In the genomic region with DNA sequence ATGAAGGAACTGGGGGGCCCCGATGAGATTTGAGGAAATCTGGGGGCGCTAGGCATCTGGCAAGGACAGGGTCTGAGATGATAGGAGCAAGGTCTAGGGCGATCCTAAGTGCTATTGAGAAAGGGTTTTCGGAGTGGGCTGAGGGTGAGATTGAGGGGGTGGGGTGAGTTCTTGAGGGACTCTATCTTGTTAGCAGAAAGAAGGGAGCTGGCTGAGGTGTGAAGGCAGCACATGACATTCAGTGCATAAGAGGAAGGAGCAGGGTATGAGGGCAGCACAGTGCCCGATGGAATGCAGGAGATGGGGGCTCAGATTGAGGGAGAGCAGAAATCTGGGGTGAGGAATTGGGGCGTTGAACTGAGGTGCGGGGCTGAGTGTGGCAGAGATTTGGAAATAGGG, we compare ENCODE assay signal across 8 cellular contexts. TPM values are rescaled to one million over a fixed set of nuclear protein-coding genes. Genes with fewer than 3 reads are reported as not detected.
A peak's percentile ranks its signal among the peaks of the same experiment; 100 is the strongest.
DNase-seq lines count a peak whose midpoint lies in the region; ATAC-seq and TF ChIP-seq lines count a peak whose summit lies in the region.

No MANE protein-coding gene starts in this region.

- peaks cover 26% of the 10 kb centered on the region for H3K4me1 ChIP-seq in CD8-positive, alpha-beta T cell (ENCODE audit: insufficient read depth, low read length)

- TF ChIP-seq CTCF in CD8-positive, alpha-beta T cell (IDR thresholded peaks at IDR 0.05) = no peak

- H3K4me1 Mint-ChIP-seq in CD8-positive, alpha-beta T cell (ENCODE audit: low read depth) = peaks cover 76% of the 10 kb centered on the region
- H3K4me1 Mint-ChIP-seq in stimulated activated effector memory CD8-positive, alpha-beta T cell treated with anti-CD3 and anti-CD28 coated beads, Interleukin-12 subunit alpha, Interleukin-12 subunit beta, amount 100 ng/mL, for 72 hours = peaks cover 62% of the 10 kb centered on the region

- peak; percentile 3 for ATAC-seq in CD8-positive, alpha-beta T cell
- peak; percentile 13 for ATAC-seq in HG03457 (IDR thresholded peaks at IDR 0.05; ENCODE audit: unreplicated experiment)
- ATAC-seq in stimulated activated effector memory CD8-positive, alpha-beta T cell treated with anti-CD3 and anti-CD28 coated beads, Interleukin-12 subunit alpha, Interleukin-12 subunit beta, amount 100 ng/mL, for 72 hours = peak; percentile 11

- peak overlapping the region; percentile 88 for H3K4me3 Mint-ChIP-seq in CD8-positive, alpha-beta T cell
- peak overlapping the region; percentile 84 for H3K4me3 Mint-ChIP-seq in stimulated activated effector memory CD8-positive, alpha-beta T cell treated with anti-CD3 and anti-CD28 coated beads, Interleukin-12 subunit alpha, Interleukin-12 subunit beta, amount 100 ng/mL, for 72 hours

- peaks cover 2% of the 10 kb centered on the region for H3K9me3 Mint-ChIP-seq in CD8-positive, alpha-beta T cell
- H3K9me3 Mint-ChIP-seq in stimulated activated effector memory CD8-positive, alpha-beta T cell treated with anti-CD3 and anti-CD28 coated beads, Interleukin-12 subunit alpha, Interleukin-12 subunit beta, amount 100 ng/mL, for 72 hours = no peaks in the 10 kb centered on the region

- peak overlapping the region; percentile 63 for H3K4me3 ChIP-seq in CD8-positive, alpha-beta T cell (ENCODE audit: low read depth, low read length)
- peak overlapping the region; percentile 39 for H3K4me3 ChIP-seq in iPS-18c (ENCODE audit: insufficient read depth, low read depth, low read length)

- CTCF ChIA-PET in CD8-positive, alpha-beta T cell (lab: Charles Lee) = no interaction called here

- intact Hi-C loops in CD8-positive, alpha-beta T cell (cut with DNase I, micrococcal nuclease) = no loop called here

- no peaks in the 10 kb centered on the region for H3K27me3 ChIP-seq in CD8-positive, alpha-beta T cell (ENCODE audit: insufficient read depth, low read length)

- peaks cover 5% of the 10 kb centered on the region for H3K36me3 Mint-ChIP-seq in CD8-positive, alpha-beta T cell
- H3K36me3 Mint-ChIP-seq in stimulated activated effector memory CD8-positive, alpha-beta T cell treated with anti-CD3 and anti-CD28 coated beads, Interleukin-12 subunit alpha, Interleukin-12 subunit beta, amount 100 ng/mL, for 72 hours = peaks cover 7% of the 10 kb centered on the region

- no peaks in the 10 kb centered on the region for H3K9me3 ChIP-seq in CD8-positive, alpha-beta T cell (ENCODE audit: low read length)
- no peaks in the 10 kb centered on the region for H3K9me3 ChIP-seq in iPS-18c (ENCODE audit: control insufficient read depth, insufficient read depth, low read length)

- DNase-seq in CD8-positive, alpha-beta T cell = no peak
- no peak for DNase-seq in stimulated activated effector memory CD8-positive, alpha-beta T cell treated with anti-CD3 and anti-CD28 coated beads, Interleukin-12 subunit alpha, Interleukin-12 subunit beta, amount 100 ng/mL, for 72 hours (ENCODE audit: low spot score in 2 of 2)
- no peak for DNase-seq in NCI-H2196 (lab: John Stamatoyannopoulos, UW; ENCODE audit: unreplicated experiment)
- DNase-seq in NCI-H1436 (lab: John Stamatoyannopoulos, UW) = no peak
- DNase-seq in COLO668 (lab: John Stamatoyannopoulos, UW; ENCODE audit: unreplicated experiment) = no peak

- H3K27ac Mint-ChIP-seq in CD8-positive, alpha-beta T cell = peak overlapping the region; percentile 88
- peak overlapping the region; percentile 87 for H3K27ac Mint-ChIP-seq in stimulated activated effector memory CD8-positive, alpha-beta T cell treated with anti-CD3 and anti-CD28 coated beads, Interleukin-12 subunit alpha, Interleukin-12 subunit beta, amount 100 ng/mL, for 72 hours

- no peaks in the 10 kb centered on the region for H3K27me3 Mint-ChIP-seq in CD8-positive, alpha-beta T cell (ENCODE audit: low read depth)

- H3K36me3 ChIP-seq in CD8-positive, alpha-beta T cell (ENCODE audit: insufficient read depth, low read length) = no peaks in the 10 kb centered on the region

- peak overlapping the region; percentile 24 for H3K27ac ChIP-seq in CD8-positive, alpha-beta T cell (ENCODE audit: low read depth, low read length)
- H3K27ac ChIP-seq in angular gyrus (ENCODE audit: low read depth, low read length) = peak overlapping the region; percentile 10

- POLR2A ChIA-PET in CD8-positive, alpha-beta T cell (lab: Charles Lee) = no interaction called here

RNA-seq across cellular contexts. Expression of gene TRIM32, which starts 0.7 kb away (rescaled TPM):
- 1 to 10 TPM; 5.0 to 6.8 TPM for total RNA-seq in CD8-positive, alpha-beta T cell
